ENCODE assay signal across 19 cellular contexts in the genomic region with DNA sequence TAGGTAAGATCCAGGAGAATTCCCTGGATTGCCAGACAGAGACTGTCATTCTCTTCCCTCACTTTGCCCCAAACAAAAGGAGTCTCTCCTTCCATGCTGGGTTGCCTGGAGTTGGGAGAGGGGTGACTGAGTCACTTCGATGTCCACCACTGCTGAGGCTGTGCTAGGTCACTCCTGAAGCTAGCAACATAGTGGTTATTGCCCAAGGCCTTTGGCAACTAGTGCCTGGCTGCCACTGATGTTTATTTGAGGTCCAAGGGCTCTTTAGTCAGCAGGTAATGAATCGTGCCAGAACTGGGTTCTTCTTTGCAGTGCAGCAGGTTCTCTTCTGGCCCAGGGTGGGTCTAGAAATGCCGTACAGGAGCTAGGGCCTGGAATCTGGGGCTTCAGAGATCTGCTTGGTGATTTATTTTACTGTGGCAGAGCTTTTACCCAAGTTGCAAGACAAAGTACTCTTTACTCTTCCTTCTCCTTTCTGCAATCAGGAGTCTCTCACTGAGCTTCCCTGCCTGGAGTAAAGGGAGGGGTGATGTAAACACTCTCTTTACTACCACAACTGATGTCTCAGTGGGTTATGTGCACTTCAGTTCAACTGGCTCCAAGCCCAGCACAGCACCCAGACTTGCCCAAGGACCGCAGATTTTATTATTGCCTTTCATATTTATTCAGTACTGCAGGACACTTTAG.
DNase-seq lines count a peak whose midpoint lies in the region; ATAC-seq and TF ChIP-seq lines count a peak whose summit lies in the region.
"Had no signal": no experiment of that assay in that cellular context is flagged by ENCODE, and none has a peak within 500 bp of the region (broad histone marks: within the 10 kb centered on the region; RNA-seq: fewer than 3 reads in every experiment).

No MANE protein-coding gene starts in this region.

- intact Hi-C loops in mucosa of descending colon (cut with DNase I, micrococcal nuclease) (no loop called here), posterior cingulate gyrus (cut with DNase I) (no loop called here)

- H3K9me3 ChIP-seq in mucosa of descending colon (no peaks in the 10 kb centered on the region), BE2C (no peaks in the 10 kb centered on the region)
- H3K9me3 ChIP-seq: body of pancreas had no signal

- TF ChIP-seq CTCF in mucosa of descending colon (IDR thresholded peaks at IDR 0.05) = no peak
- TF ChIP-seq CTCF in BE2C (IDR thresholded peaks at IDR 0.05; ENCODE audit: low read depth, low read length) = no peak

- DNase-seq in EH (ENCODE audit: low read depth) (peak; percentile 10), NCI-H1092 treated with DMSO at 0.1 percent for 48 hours (lab: John Stamatoyannopoulos, UW) (peak; percentile 35), fibroblast of gingiva (ENCODE audit: low read depth) (peak; percentile 19), mucosa of descending colon (peak in 2 of 3 donors; percentile 25 to 41), BE2C (no peak), posterior cingulate gyrus (no peak)
- DNase-seq in stimulated activated CD4-positive, alpha-beta T cell treated with anti-CD3 and anti-CD28 coated beads, Interleukin-4, amount 100 ng/mL, for 4 hours = no peak
- DNase-seq: activated CD4-positive, alpha-beta T cell treated with anti-CD3 and anti-CD28 coated beads for 4 hours; body of pancreas; CD4-positive, CD25-positive, alpha-beta regulatory T cell; endodermal cell; H9; naive B cell; NCI-H1417 treated with DMSO at 0.1 percent for 48 hours; NCI-H2171 treated with DMSO at 0.1 percent for 48 hours; NCI-H82; SIG-M5; T-cell had no signal

- H3K4me3 ChIP-seq in mucosa of descending colon (no peak overlapping the region), BE2C (ENCODE audit: low read depth, low read length) (no peak overlapping the region)
- H3K4me3 ChIP-seq: body of pancreas had no signal

- no peaks in the 10 kb centered on the region for H3K27me3 ChIP-seq in BE2C
- H3K27me3 ChIP-seq: body of pancreas had no signal

- no peaks in the 10 kb centered on the region for H3K36me3 ChIP-seq in mucosa of descending colon (ENCODE audit: low read depth)
- H3K36me3 ChIP-seq in BE2C = no peaks in the 10 kb centered on the region

- H3K4me1 ChIP-seq in mucosa of descending colon (ENCODE audit: low read depth) (no peaks in the 10 kb centered on the region), BE2C (no peaks in the 10 kb centered on the region)
- H3K4me1 ChIP-seq: body of pancreas had no signal

- ATAC-seq in mucosa of descending colon = peak; percentile 83
- no peak for ATAC-seq in HG03039 (IDR thresholded peaks at IDR 0.05; ENCODE audit: unreplicated experiment)
- ATAC-seq: body of pancreas, T-cell had no signal

Comparison
In these comparisons a context has a peak if more than half of its experiments do, and no peak if none do; other contexts are left out.
1. DNase-seq: peak in EH (single experiment), NCI-H1092 treated with DMSO at 0.1 percent for 48 hours (single experiment), fibroblast of gingiva (single experiment) and mucosa of descending colon (2 of 3); none in BE2C (single experiment), posterior cingulate gyrus (0 of 10) and stimulated activated CD4-positive, alpha-beta T cell treated with anti-CD3 and anti-CD28 coated beads, Interleukin-4, amount 100 ng/mL, for 4 hours (0 of 2).